In genomic region chr20:57465943-57466342, GRCh38 we compare ENCODE assay signal across 1 cellular context.
TF ChIP-seq lines count a peak whose summit lies in the region.

No MANE protein-coding gene starts in this region.

TF ChIP-seq in GM12878, 131 proteins besides CTCF, POLR2A, EP300 and RAD21 (continued from another document):
- no peak for TF ChIP-seq ZNF217 (IDR thresholded peaks at IDR 0.05)
- TF ChIP-seq YY1 (IDR thresholded peaks at IDR 0.05; ENCODE audit: low read depth, low read length), result no peak
- no peak for TF ChIP-seq RAD51 (IDR thresholded peaks at IDR 0.05)
- TF ChIP-seq CBFB (IDR thresholded peaks at IDR 0.05; ENCODE audit: low read depth), result no peak
- TF ChIP-seq CHD4 (IDR thresholded peaks at IDR 0.05), result no peak
- TF ChIP-seq JUND (IDR thresholded peaks at IDR 0.05; ENCODE audit: low read depth, low read length), result no peak
- TF ChIP-seq, protein P1, sequence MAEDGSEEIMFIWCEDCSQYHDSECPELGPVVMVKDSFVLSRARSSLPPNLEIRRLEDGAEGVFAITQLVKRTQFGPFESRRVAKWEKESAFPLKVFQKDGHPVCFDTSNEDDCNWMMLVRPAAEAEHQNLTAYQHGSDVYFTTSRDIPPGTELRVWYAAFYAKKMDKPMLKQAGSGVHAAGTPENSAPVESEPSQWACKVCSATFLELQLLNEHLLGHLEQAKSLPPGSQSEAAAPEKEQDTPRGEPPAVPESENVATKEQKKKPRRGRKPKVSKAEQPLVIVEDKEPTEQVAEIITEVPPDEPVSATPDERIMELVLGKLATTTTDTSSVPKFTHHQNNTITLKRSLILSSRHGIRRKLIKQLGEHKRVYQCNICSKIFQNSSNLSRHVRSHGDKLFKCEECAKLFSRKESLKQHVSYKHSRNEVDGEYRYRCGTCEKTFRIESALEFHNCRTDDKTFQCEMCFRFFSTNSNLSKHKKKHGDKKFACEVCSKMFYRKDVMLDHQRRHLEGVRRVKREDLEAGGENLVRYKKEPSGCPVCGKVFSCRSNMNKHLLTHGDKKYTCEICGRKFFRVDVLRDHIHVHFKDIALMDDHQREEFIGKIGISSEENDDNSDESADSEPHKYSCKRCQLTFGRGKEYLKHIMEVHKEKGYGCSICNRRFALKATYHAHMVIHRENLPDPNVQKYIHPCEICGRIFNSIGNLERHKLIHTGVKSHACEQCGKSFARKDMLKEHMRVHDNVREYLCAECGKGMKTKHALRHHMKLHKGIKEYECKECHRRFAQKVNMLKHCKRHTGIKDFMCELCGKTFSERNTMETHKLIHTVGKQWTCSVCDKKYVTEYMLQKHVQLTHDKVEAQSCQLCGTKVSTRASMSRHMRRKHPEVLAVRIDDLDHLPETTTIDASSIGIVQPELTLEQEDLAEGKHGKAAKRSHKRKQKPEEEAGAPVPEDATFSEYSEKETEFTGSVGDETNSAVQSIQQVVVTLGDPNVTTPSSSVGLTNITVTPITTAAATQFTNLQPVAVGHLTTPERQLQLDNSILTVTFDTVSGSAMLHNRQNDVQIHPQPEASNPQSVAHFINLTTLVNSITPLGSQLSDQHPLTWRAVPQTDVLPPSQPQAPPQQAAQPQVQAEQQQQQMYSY (CRISPR knock-in tag; IDR thresholded peaks at IDR 0.05), result no peak
- no peak for TF ChIP-seq CEBPB (IDR thresholded peaks at IDR 0.05; ENCODE audit: borderline replicate concordance in 1 of 2, low read depth in 2 of 2, low read length in 2 of 2)
- TF ChIP-seq KLF5 (IDR thresholded peaks at IDR 0.05; ENCODE audit: partially characterized antibody), result no peak
- no peak for TF ChIP-seq ZNF274 (IDR thresholded peaks at IDR 0.05; ENCODE audit: insufficient read depth, insufficient read length)
- no peak for TF ChIP-seq ZNF622 (IDR thresholded peaks at IDR 0.05)
- no peak for TF ChIP-seq CHD2 (IDR thresholded peaks at IDR 0.05; ENCODE audit: borderline replicate concordance, low read depth, low read length)
